16 cellular contexts compared by ENCODE assay signal in the genomic region with DNA sequence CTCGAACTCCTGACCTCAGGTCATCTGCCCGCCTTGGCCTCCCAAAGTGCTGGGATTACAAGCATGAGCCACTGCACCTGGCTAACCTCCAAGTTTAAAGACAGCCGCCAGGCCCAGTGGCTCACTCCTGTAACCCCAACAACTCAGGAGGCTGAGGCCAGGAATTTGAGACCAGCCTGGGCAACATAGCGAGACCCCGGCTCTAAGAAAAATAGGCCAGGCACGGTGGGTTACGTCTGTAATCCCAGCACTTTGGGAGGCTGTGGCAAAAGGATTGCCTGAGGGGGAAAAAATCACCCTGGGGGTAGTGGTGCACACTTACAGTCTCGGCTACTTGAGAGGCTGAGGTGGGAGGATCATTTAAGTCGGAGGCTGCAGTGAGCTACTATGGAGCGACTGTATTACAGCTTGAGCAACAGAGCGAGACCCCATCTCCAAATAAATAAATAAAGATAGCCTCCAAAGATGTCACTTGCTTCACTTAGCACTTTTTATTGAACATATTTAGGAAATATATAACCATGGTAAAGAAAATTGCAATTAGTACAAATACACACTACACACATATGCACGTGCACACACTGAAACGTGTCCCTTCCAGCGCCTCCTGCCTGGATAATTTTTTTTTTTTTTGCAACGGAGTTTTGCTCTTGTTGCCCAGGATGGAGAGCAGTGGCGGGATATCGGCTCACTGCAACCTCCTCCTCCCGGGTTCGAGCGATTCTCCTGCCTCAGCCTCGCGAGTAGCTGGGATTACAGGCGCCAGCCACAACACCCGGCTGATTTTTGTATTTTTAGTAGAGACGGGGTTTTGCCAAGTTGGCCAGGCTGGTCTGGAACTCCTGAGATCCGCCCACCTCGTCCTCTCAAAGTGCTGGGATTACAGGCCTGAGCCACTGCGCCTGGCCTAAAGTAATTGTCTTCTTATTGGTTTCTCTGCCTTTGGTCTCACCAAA. TPM values are rescaled to one million over a fixed set of nuclear protein-coding genes. Genes with fewer than 3 reads are reported as not detected.
A peak's percentile ranks its signal among the peaks of the same experiment; 100 is the strongest.
DNase-seq lines count a peak whose midpoint lies in the region; ATAC-seq, FAIRE-seq and TF ChIP-seq lines count a peak whose summit lies in the region.
"Had no signal": no experiment of that assay in that cellular context is flagged by ENCODE, and none has a peak within 500 bp of the region (broad histone marks: within the 10 kb centered on the region; RNA-seq: fewer than 3 reads in every experiment).

No MANE protein-coding gene starts in this region.

- H3K27ac ChIP-seq in BLaER1 (0 out of 2 replicates have a peak overlapping the region, but pooled peaks have one; percentile 23), DOHH2 (ENCODE audit: low read depth, low read length) (no peak overlapping the region)
- H3K27ac ChIP-seq: foreskin keratinocyte had no signal

- peaks cover 29% of the 10 kb centered on the region for H3K4me1 Mint-ChIP-seq in activated CD8-positive, alpha-beta T cell treated with anti-CD3 and anti-CD28 coated beads, Interleukin-2, amount 10 ng/mL, durations not matched to agents 7 days and 5 days (ENCODE audit: low read depth)
- H3K4me1 Mint-ChIP-seq in mesothelial cell of epicardium (peaks cover 6% of the 10 kb centered on the region), CD14-positive monocyte (peaks cover 29% of the 10 kb centered on the region)

- intact Hi-C loops in CD14-positive monocyte (cut with micrococcal nuclease) = loop anchor here in 1 of 2 donors (2.0 kb wide), 1 partner anchor 36 kb away; no protein-coding TSS in a partner anchor

- H3K4me1 ChIP-seq in BLaER1 (peaks cover 40% of the 10 kb centered on the region), DOHH2 (ENCODE audit: control insufficient read depth, low read length) (peaks cover 23% of the 10 kb centered on the region)

- H3K4me2 ChIP-seq in BLaER1 (peak overlapping the region; percentile 98), DOHH2 (ENCODE audit: low read length) (peak overlapping the region; percentile 99)

- H3K36me3 ChIP-seq in BLaER1 = peaks cover 27% of the 10 kb centered on the region
- peaks cover 26% of the 10 kb centered on the region for H3K36me3 ChIP-seq in DOHH2 (ENCODE audit: control insufficient read depth, low read length)

- no peaks in the 10 kb centered on the region for H3K27me3 Mint-ChIP-seq in activated CD8-positive, alpha-beta T cell treated with anti-CD3 and anti-CD28 coated beads, Interleukin-2, amount 10 ng/mL, durations not matched to agents 7 days and 5 days (ENCODE audit: low read depth)
- H3K27me3 Mint-ChIP-seq in mesothelial cell of epicardium (ENCODE audit: low read depth) = no peaks in the 10 kb centered on the region
- H3K27me3 Mint-ChIP-seq in CD14-positive monocyte (ENCODE audit: low read depth in 3 of 3) = peaks cover 0 to 2% (median 0%) of the 10 kb centered on the region in 3 donors

- H3K36me3 Mint-ChIP-seq in activated CD8-positive, alpha-beta T cell treated with anti-CD3 and anti-CD28 coated beads, Interleukin-2, amount 10 ng/mL, durations not matched to agents 7 days and 5 days (ENCODE audit: low read depth) = peaks cover 23% of the 10 kb centered on the region
- H3K36me3 Mint-ChIP-seq in mesothelial cell of epicardium = peaks cover 13% of the 10 kb centered on the region
- peaks cover 25% of the 10 kb centered on the region in 2 donors for H3K36me3 Mint-ChIP-seq in CD14-positive monocyte

- H3K9me2 ChIP-seq in DOHH2 (replicated peaks; ENCODE audit: control insufficient read depth, low read length) = no peaks in the 10 kb centered on the region

- no peaks in the 10 kb centered on the region for H3K27me3 ChIP-seq in BLaER1
- H3K27me3 ChIP-seq in DOHH2 (ENCODE audit: control insufficient read depth, low read length) = no peaks in the 10 kb centered on the region
- H3K27me3 ChIP-seq: foreskin keratinocyte, stomach had no signal

- peak overlapping the region; percentile 95; the same call in 1 of the 2 replicates for H3K9ac ChIP-seq in BLaER1

- FAIRE-seq in H54 (lab: Jason Lieb, UNC) = no peak
- FAIRE-seq: islet of Langerhans had no signal

- no peak for TF ChIP-seq POLR2A in H54 (IDR thresholded peaks at IDR 0.05; ENCODE audit: low read depth, low read length)

- H3K27ac Mint-ChIP-seq in activated CD8-positive, alpha-beta T cell treated with anti-CD3 and anti-CD28 coated beads, Interleukin-2, amount 10 ng/mL, durations not matched to agents 7 days and 5 days = peak overlapping the region; percentile 86
- H3K27ac Mint-ChIP-seq in mesothelial cell of epicardium (no peak overlapping the region), CD14-positive monocyte (peak overlapping the region in 2 of 7 donors; percentile 77 to 90)

- H3K79me2 ChIP-seq in DOHH2 (ENCODE audit: control insufficient read depth, low read length) = peaks cover 20% of the 10 kb centered on the region

- H3K9me3 ChIP-seq in BLaER1 (no peaks in the 10 kb centered on the region), DOHH2 (ENCODE audit: control insufficient read depth, insufficient read depth, low read length) (no peaks in the 10 kb centered on the region)
- H3K9me3 ChIP-seq: stomach had no signal

- H4K20me1 ChIP-seq in BLaER1 (no peaks in the 10 kb centered on the region), DOHH2 (ENCODE audit: control insufficient read depth, insufficient read depth, low read depth, low read length) (no peaks in the 10 kb centered on the region)

- no peak for DNase-seq in activated CD8-positive, alpha-beta T cell treated with anti-CD3 and anti-CD28 coated beads, Interleukin-2, amount 10 ng/mL, durations not matched to agents 7 days and 5 days
- DNase-seq in mesothelial cell of epicardium (ENCODE audit: low spot score in 2 of 2, unreplicated experiment in 2 of 2) (no peak), COR-L47 (lab: John Stamatoyannopoulos, UW) (no peak), H54 (ENCODE audit: insufficient read length, low spot score) (no peak), CD14-positive monocyte (ENCODE audit: low spot score) (no peak)
- DNase-seq: foreskin keratinocyte, GDM1, KBM-7, NCI-H2081 treated with DMSO at 0.1 percent for 48 hours, stomach had no signal

- no peak for ATAC-seq in activated CD8-positive, alpha-beta T cell treated with anti-CD3 and anti-CD28 coated beads, Interleukin-2, amount 10 ng/mL, durations not matched to agents 7 days and 5 days
- no peak for ATAC-seq in GM18861 (IDR thresholded peaks at IDR 0.05; ENCODE audit: unreplicated experiment)

- H3K9me3 Mint-ChIP-seq in activated CD8-positive, alpha-beta T cell treated with anti-CD3 and anti-CD28 coated beads, Interleukin-2, amount 10 ng/mL, durations not matched to agents 7 days and 5 days (ENCODE audit: insufficient read depth) = no peaks in the 10 kb centered on the region
- H3K9me3 Mint-ChIP-seq in mesothelial cell of epicardium (no peaks in the 10 kb centered on the region), CD14-positive monocyte (no peaks in the 10 kb centered on the region)

- no peaks in the 10 kb centered on the region for H3F3A ChIP-seq in DOHH2 (ENCODE audit: control insufficient read depth, insufficient read depth)

- H3K4me3 Mint-ChIP-seq in activated CD8-positive, alpha-beta T cell treated with anti-CD3 and anti-CD28 coated beads, Interleukin-2, amount 10 ng/mL, durations not matched to agents 7 days and 5 days = peak overlapping the region; percentile 80
- H3K4me3 Mint-ChIP-seq in mesothelial cell of epicardium (peak overlapping the region; percentile 80), CD14-positive monocyte (no peak overlapping the region)

- H3K4me3 ChIP-seq in BLaER1 (no peak overlapping the region; the same call in 1 of the 2 replicates), DOHH2 (ENCODE audit: low read length) (peak overlapping the region; percentile 92)

- CTCF ChIA-PET in activated CD8-positive, alpha-beta T cell treated with anti-CD3 and anti-CD28 coated beads, Interleukin-2, amount 10 ng/mL, durations not matched to agents 7 days and 5 days (lab: Charles Lee) = interaction anchor here (1.5 to 2.3 kb wide), 3 partner anchors 33 to 156 kb away, joined by 4 to 9 read pairs (median 5); partner anchors contain the start of genes ZNF646 and ZNF668

- POLR2A ChIA-PET in activated CD8-positive, alpha-beta T cell treated with anti-CD3 and anti-CD28 coated beads, Interleukin-2, amount 10 ng/mL, durations not matched to agents 7 days and 5 days (lab: Charles Lee) = interaction anchor here (1.4 kb wide), 1 partner anchor 11 kb away, joined by 4 read pairs; the partner anchor contains the start of gene KAT8

- no peak for TF ChIP-seq CTCF in DOHH2 (IDR thresholded peaks at IDR 0.05; ENCODE audit: low read depth, low read length, poor library complexity, severe bottlenecking)
- TF ChIP-seq CTCF in mesothelial cell of epicardium (IDR thresholded peaks at IDR 0.05; ENCODE audit: unreplicated experiment) = no peak
- TF ChIP-seq CTCF in CD14-positive monocyte (IDR thresholded peaks at IDR 0.05) = no peak

RNA-seq across cellular contexts. Expression of gene BCKDK, which starts 1.4 kb away (rescaled TPM):
- 10 to 100 TPM; 38.9 TPM for total RNA-seq in activated CD8-positive, alpha-beta T cell treated with anti-CD3 and anti-CD28 coated beads, Interleukin-2, amount 10 ng/mL, durations not matched to agents 7 days and 5 days
- 36.4 to 37.3 TPM (median 37.0 TPM) in 3 replicates for total RNA-seq in mesothelial cell of epicardium
- polyA plus RNA-seq in CD14-positive monocyte = 10 to 100 TPM; 76.5 to 93.5 TPM

RNA-seq across cellular contexts. Expression of gene KAT8, which starts 10.7 kb away (rescaled TPM):
- 10 to 100 TPM; 58.6 to 63.8 TPM for total RNA-seq in activated CD8-positive, alpha-beta T cell treated with anti-CD3 and anti-CD28 coated beads, Interleukin-2, amount 10 ng/mL, durations not matched to agents 7 days and 5 days
- total RNA-seq in mesothelial cell of epicardium = 72.1 to 76.4 TPM (median 75.7 TPM) in 3 replicates
- polyA plus RNA-seq in CD14-positive monocyte = 10 to 100 TPM; 34.5 to 42.0 TPM

RNA-seq across cellular contexts. Expression of gene VKORC1, which starts 12.2 kb away (rescaled TPM):
- total RNA-seq in activated CD8-positive, alpha-beta T cell treated with anti-CD3 and anti-CD28 coated beads, Interleukin-2, amount 10 ng/mL, durations not matched to agents 7 days and 5 days = 10 to 100 TPM; 71.6 to 78.8 TPM
- total RNA-seq in mesothelial cell of epicardium = 48.6 to 53.7 TPM (median 49.5 TPM) in 3 replicates
- 100 to 1,000 TPM in 1 of 2 donors, 10 to 100 TPM in 1; 91.2 to 113 TPM for polyA plus RNA-seq in CD14-positive monocyte

RNA-seq across cellular contexts. Expression of gene PRSS53, which starts 18.0 kb away (rescaled TPM):
- 1 to 10 TPM; 5.3 to 6.8 TPM for total RNA-seq in activated CD8-positive, alpha-beta T cell treated with anti-CD3 and anti-CD28 coated beads, Interleukin-2, amount 10 ng/mL, durations not matched to agents 7 days and 5 days
- total RNA-seq in mesothelial cell of epicardium = 4.0 to 4.9 TPM (median 4.5 TPM) in 3 replicates
- polyA plus RNA-seq in CD14-positive monocyte = under 1 TPM in 1 of 2 donors, not detected in 1; 0.17 TPM

RNA-seq across cellular contexts. Expression of gene PRSS8, which starts 28.7 kb away (rescaled TPM):
- total RNA-seq in activated CD8-positive, alpha-beta T cell treated with anti-CD3 and anti-CD28 coated beads, Interleukin-2, amount 10 ng/mL, durations not matched to agents 7 days and 5 days = not detected
- 79.1 to 84.3 TPM (median 79.9 TPM) in 3 replicates for total RNA-seq in mesothelial cell of epicardium
- not detected for polyA plus RNA-seq in CD14-positive monocyte
- total RNA-seq: GM23248, Right ventricle myocardium inferior had no signal
- polyA plus RNA-seq: GM23248 had no signal

Comparison
In these comparisons a context has a peak if more than half of its experiments do, and no peak if none do; other contexts are left out.
1. H3K4me3 Mint-ChIP-seq: peak in activated CD8-positive, alpha-beta T cell treated with anti-CD3 and anti-CD28 coated beads, Interleukin-2, amount 10 ng/mL, durations not matched to agents 7 days and 5 days (single experiment) and mesothelial cell of epicardium (single experiment); none in CD14-positive monocyte (0 of 2).